Comparison of ENCODE assay signal across 17 cellular contexts in the genomic region with DNA sequence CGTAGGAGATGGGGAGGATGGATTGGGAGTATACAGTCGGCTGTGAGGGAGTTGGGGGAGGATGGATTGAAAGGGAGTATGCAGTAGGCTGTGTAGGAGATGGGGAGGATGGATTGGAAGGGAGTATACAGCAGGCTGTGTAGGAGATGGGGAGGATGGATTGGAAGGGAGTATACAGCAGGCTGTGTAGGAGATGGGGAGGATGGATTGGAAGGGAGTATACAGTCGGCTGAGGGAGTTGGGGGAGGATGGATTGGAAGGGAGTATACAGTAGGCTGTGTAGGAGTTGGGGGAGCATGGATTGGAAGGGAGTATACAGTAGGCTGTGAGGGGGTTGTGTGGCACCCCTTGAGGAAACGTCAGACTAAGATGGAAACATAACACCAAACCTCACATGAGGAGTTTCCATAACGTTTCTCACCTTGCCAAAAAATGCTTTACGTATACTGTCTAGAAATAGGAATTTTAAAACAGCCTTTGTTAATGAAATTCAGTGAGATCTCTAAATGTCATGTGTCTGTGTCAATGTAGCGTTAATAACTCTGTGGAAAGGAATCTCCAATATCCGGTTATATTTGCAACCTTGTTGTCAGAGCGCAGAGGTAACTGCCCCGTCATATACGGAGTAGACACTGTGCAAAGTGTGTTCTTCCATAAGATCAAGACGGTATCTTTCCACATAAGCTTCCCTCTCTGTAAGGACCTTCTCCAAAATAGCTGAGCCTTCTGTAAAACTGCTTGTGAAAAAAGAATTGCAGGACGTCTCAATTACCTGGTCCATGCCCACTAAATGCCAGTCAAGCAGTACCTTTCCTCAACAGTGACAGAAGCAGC. TPM values are rescaled to one million over a fixed set of nuclear protein-coding genes. Genes with fewer than 3 reads are reported as not detected.
DNase-seq lines count a peak whose midpoint lies in the region; ATAC-seq, FAIRE-seq and TF ChIP-seq lines count a peak whose summit lies in the region.
"Had no signal": no experiment of that assay in that cellular context is flagged by ENCODE, and none has a peak within 500 bp of the region (broad histone marks: within the 10 kb centered on the region; RNA-seq: fewer than 3 reads in every experiment).

No MANE protein-coding gene starts in this region.

- H3K4me3 ChIP-seq in Panc1 (ENCODE audit: low read depth in 2 of 2, low read length in 2 of 2) = no peak overlapping the region
- H3K4me3 ChIP-seq in body of pancreas = no peak overlapping the region
- H3K4me3 ChIP-seq in keratinocyte (ENCODE audit: control insufficient read depth in 2 of 3, extremely low read depth in 1 of 3, insufficient read depth in 2 of 3, low read depth in 1 of 3, low read length in 3 of 3) = peak overlapping the region in 1 of 3 experiments; percentile 44

- H3K4me1 ChIP-seq in Panc1 (ENCODE audit: control insufficient read depth, insufficient read depth, low read length) (peaks cover 14% of the 10 kb centered on the region; the same call in 1 of the 2 replicates), body of pancreas (peaks cover 12% of the 10 kb centered on the region), keratinocyte (ENCODE audit: control insufficient read depth, extremely low read depth, insufficient read depth, low read length) (peaks cover 20% of the 10 kb centered on the region)

- no peak for TF ChIP-seq CTCF in Panc1 (IDR thresholded peaks at IDR 0.05)
- TF ChIP-seq CTCF in body of pancreas (IDR thresholded peaks at IDR 0.05) = no peak
- TF ChIP-seq CTCF in keratinocyte (optimal IDR thresholded peaks at IDR 0.05 in 1 of 3, IDR thresholded peaks at IDR 0.05 in 1 of 3, conservative IDR thresholded peaks at IDR 0.05 in 1 of 3; ENCODE audit: extremely low read depth in 1 of 3, insufficient read depth in 2 of 3, low read length in 3 of 3) = no peak

- no peaks in the 10 kb centered on the region for H3K4me1 Mint-ChIP-seq in activated CD4-positive, alpha-beta memory T cell treated with anti-CD3 and anti-CD28 coated beads, Interleukin-2, amount 10 ng/mL, durations not matched to agents 7 days and 5 days
- H3K4me1 Mint-ChIP-seq: CD14-positive monocyte had no signal

- peak overlapping the region; percentile 67 for H3K4me2 ChIP-seq in keratinocyte (ENCODE audit: control insufficient read depth, extremely low read depth, insufficient read depth, low read depth, low read length)

- H3K27ac ChIP-seq in Panc1 (ENCODE audit: low read length) = no peak overlapping the region
- peak overlapping the region in 3 of 4 donors; percentile 28 to 55 (median 51) for H3K27ac ChIP-seq in body of pancreas
- H3K27ac ChIP-seq in keratinocyte (ENCODE audit: control insufficient read depth, insufficient read depth, low read length) = peak overlapping the region; percentile 93

- DNase-seq in Panc1 (ENCODE audit: low read depth, low spot score) = no peak
- no peak for DNase-seq in body of pancreas
- no peak for DNase-seq in keratinocyte (ENCODE audit: low read depth, low spot score)
- no peak for DNase-seq in activated CD4-positive, alpha-beta memory T cell treated with anti-CD3 and anti-CD28 coated beads, Interleukin-2, amount 10 ng/mL, durations not matched to agents 7 days and 5 days
- DNase-seq in GF-D8 (lab: John Stamatoyannopoulos, UW) = no peak
- DNase-seq: ACHN, AML-193, Kasumi-1, NCI-H1105 treated with DMSO at 0.1 percent for 48 hours, NCI-H1694 treated with DMSO at 0.1 percent for 48 hours, NCI-H2107, NCI-H2227 treated with DMSO at 0.1 percent for 48 hours, NCI-H524 had no signal

- H4K20me1 ChIP-seq in keratinocyte (ENCODE audit: control insufficient read depth, extremely low read depth, insufficient read depth, low read length) = no peaks in the 10 kb centered on the region

- BruUV-seq in Panc1 (replicated peaks; lab: Mats Ljungman, UMichigan) = no TSS peak

- H3K4me3 Mint-ChIP-seq in activated CD4-positive, alpha-beta memory T cell treated with anti-CD3 and anti-CD28 coated beads, Interleukin-2, amount 10 ng/mL, durations not matched to agents 7 days and 5 days = no peak overlapping the region
- H3K4me3 Mint-ChIP-seq: CD14-positive monocyte had no signal

- H2AFZ ChIP-seq in keratinocyte (ENCODE audit: control insufficient read depth, low read length) = peak overlapping the region; percentile 0

- H3K9me3 Mint-ChIP-seq in activated CD4-positive, alpha-beta memory T cell treated with anti-CD3 and anti-CD28 coated beads, Interleukin-2, amount 10 ng/mL, durations not matched to agents 7 days and 5 days = no peaks in the 10 kb centered on the region

- peaks cover 6% of the 10 kb centered on the region for H3K27me3 Mint-ChIP-seq in activated CD4-positive, alpha-beta memory T cell treated with anti-CD3 and anti-CD28 coated beads, Interleukin-2, amount 10 ng/mL, durations not matched to agents 7 days and 5 days

- POLR2A ChIA-PET in Panc1 (lab: Charles Lee) = no interaction called here
- POLR2A ChIA-PET in activated CD4-positive, alpha-beta memory T cell treated with anti-CD3 and anti-CD28 coated beads, Interleukin-2, amount 10 ng/mL, durations not matched to agents 7 days and 5 days (lab: Charles Lee) = interaction anchor here (0.9 kb wide), 1 partner anchor 12 kb away, joined by 3 read pairs; no protein-coding TSS in a partner anchor

- peaks cover 1% of the 10 kb centered on the region for H3K79me2 ChIP-seq in keratinocyte (ENCODE audit: control insufficient read depth, insufficient read depth, low read length)

- CTCF ChIA-PET in Panc1 (lab: Charles Lee) = no interaction called here
- CTCF ChIA-PET in activated CD4-positive, alpha-beta memory T cell treated with anti-CD3 and anti-CD28 coated beads, Interleukin-2, amount 10 ng/mL, durations not matched to agents 7 days and 5 days (lab: Charles Lee) = no interaction called here

- no peaks in the 10 kb centered on the region for H3K9me3 ChIP-seq in Panc1 (ENCODE audit: control insufficient read depth, insufficient read depth, low read depth, low read length)
- H3K9me3 ChIP-seq in body of pancreas = no peaks in the 10 kb centered on the region
- no peaks in the 10 kb centered on the region for H3K9me3 ChIP-seq in keratinocyte (ENCODE audit: control insufficient read depth, low read depth, low read length)

- H3K27me3 ChIP-seq in Panc1 (ENCODE audit: control insufficient read depth, insufficient read depth, low read length) (no peaks in the 10 kb centered on the region), body of pancreas (no peaks in the 10 kb centered on the region), keratinocyte (ENCODE audit: control insufficient read depth, extremely low read depth, insufficient read depth, low read length) (no peaks in the 10 kb centered on the region)

- dilution Hi-C loops in keratinocyte (cut with MboI; ENCODE audit: extremely low pct_ligation_motif_present, low sequenced_read_pairs) = no loop called here

- 67 to 68% methylated on average over 13 of the region's 13 CpGs for WGBS in body of pancreas, 2 donors

- H3K9me1 ChIP-seq in keratinocyte (ENCODE audit: control insufficient read depth, extremely low read depth, insufficient read depth, low read length) = no peaks in the 10 kb centered on the region

- intact Hi-C loops in Panc1 (cut with micrococcal nuclease; ENCODE audit: unreplicated experiment) (no loop called here), body of pancreas (cut with DNase I) (no loop called here)

- no peaks in the 10 kb centered on the region for H3K36me3 Mint-ChIP-seq in activated CD4-positive, alpha-beta memory T cell treated with anti-CD3 and anti-CD28 coated beads, Interleukin-2, amount 10 ng/mL, durations not matched to agents 7 days and 5 days (ENCODE audit: low read depth)
- H3K36me3 Mint-ChIP-seq: CD14-positive monocyte had no signal

- FAIRE-seq in G401.6 (lab: Jason Lieb, UNC) (peak; percentile 67), keratinocyte (lab: Jason Lieb, UNC) (no peak)
- FAIRE-seq: H1 had no signal

- no peak overlapping the region for H3K27ac Mint-ChIP-seq in activated CD4-positive, alpha-beta memory T cell treated with anti-CD3 and anti-CD28 coated beads, Interleukin-2, amount 10 ng/mL, durations not matched to agents 7 days and 5 days
- H3K27ac Mint-ChIP-seq: CD14-positive monocyte had no signal

- ATAC-seq in Panc1 (peak; percentile 69; the same call in 1 of the 2 replicates), body of pancreas (no peak), HG03196 (IDR thresholded peaks at IDR 0.05; ENCODE audit: unreplicated experiment) (no peak)

- H3K36me3 ChIP-seq in Panc1 (ENCODE audit: control insufficient read depth, insufficient read depth, low read length) (no peaks in the 10 kb centered on the region), body of pancreas (replicated peaks in 1 of 2; ENCODE audit: insufficient read depth in 1 of 2, low read depth in 2 of 2) (no peaks in the 10 kb centered on the region), keratinocyte (ENCODE audit: control insufficient read depth in 2 of 2, extremely low read depth in 1 of 2, insufficient read depth in 2 of 2, low read length in 2 of 2) (peaks cover 0 to 3% of the 10 kb centered on the region in 2 experiments)

- in situ Hi-C loops in Panc1 (cut with HindIII; ENCODE audit: low pct_unique_long_range_greater_than_20kb, low sequenced_read_pairs) = no loop called here

- H3K9ac ChIP-seq in keratinocyte (ENCODE audit: control insufficient read depth, extremely low read depth, insufficient read depth, low read length) = peak overlapping the region; percentile 50

- TF ChIP-seq POLR2A in body of pancreas (IDR thresholded peaks at IDR 0.05) = no peak

RNA-seq across cellular contexts. Expression of a gene that starts 6.3 kb away (rescaled TPM):
- total RNA-seq in Panc1 (2021; ENCODE audit: unreplicated experiment) = 61.5 TPM
- polyA plus RNA-seq in Panc1 (2012; ENCODE audit: insufficient read length) = 42.5 TPM
- 10 to 100 TPM; 14.0 to 19.1 TPM for total RNA-seq in body of pancreas
- polyA plus RNA-seq in keratinocyte = 32.0 to 38.2 TPM (median 33.2 TPM) in 3 replicates
- 117 TPM for polyA plus RNA-seq in keratinocyte (2011; ENCODE audit: low read depth)
- polyA plus RNA-seq in keratinocyte (2011; cell fraction: cytosol; rRNA removed) = 29.3 and 30.1 TPM in 2 replicates
- polyA plus RNA-seq in keratinocyte (2011; cell fraction: nucleus; rRNA removed) = 61.1 and 74.0 TPM in 2 replicates
- 22.9 and 38.4 TPM in 2 replicates for polyA plus RNA-seq in keratinocyte (2012; ENCODE audit: low replicate concordance)
- polyA minus RNA-seq in keratinocyte = 150 to 280 TPM (median 212 TPM) in 3 replicates
- 58.3 TPM for polyA minus RNA-seq in keratinocyte (2011; cell fraction: cytosol; rRNA and poly(A)+ RNA removed)
- polyA minus RNA-seq in keratinocyte (2011; cell fraction: nucleus; rRNA and poly(A)+ RNA removed) = 73.5 and 142 TPM in 2 replicates
- 10 to 100 TPM; 61.1 to 63.9 TPM for total RNA-seq in activated CD4-positive, alpha-beta memory T cell treated with anti-CD3 and anti-CD28 coated beads, Interleukin-2, amount 10 ng/mL, durations not matched to agents 7 days and 5 days

RNA-seq across cellular contexts. Expression of a gene that starts 11.5 kb away (rescaled TPM):
- total RNA-seq in Panc1 (2021; ENCODE audit: unreplicated experiment) (30.4 TPM), body of pancreas (1 to 10 TPM; 3.6 to 7.9 TPM)
- 39.1 TPM for polyA plus RNA-seq in Panc1 (2012; ENCODE audit: insufficient read length)
- polyA plus RNA-seq in keratinocyte = 34.1 to 44.3 TPM (median 41.1 TPM) in 3 replicates
- polyA plus RNA-seq in keratinocyte (2011; ENCODE audit: low read depth) = 10.9 TPM
- 34.1 and 36.9 TPM in 2 replicates for polyA plus RNA-seq in keratinocyte (2011; cell fraction: cytosol; rRNA removed)
- 39.3 and 44.7 TPM in 2 replicates for polyA plus RNA-seq in keratinocyte (2011; cell fraction: nucleus; rRNA removed)
- polyA plus RNA-seq in keratinocyte (2012; ENCODE audit: low replicate concordance) = 25.2 and 45.1 TPM in 2 replicates
- polyA minus RNA-seq in keratinocyte = 47.0 to 93.3 TPM (median 50.5 TPM) in 3 replicates
- polyA minus RNA-seq in keratinocyte (2011; cell fraction: cytosol; rRNA and poly(A)+ RNA removed) = 43.4 TPM
- polyA minus RNA-seq in keratinocyte (2011; cell fraction: nucleus; rRNA and poly(A)+ RNA removed) = 20.7 and 34.0 TPM in 2 replicates
- total RNA-seq in activated CD4-positive, alpha-beta memory T cell treated with anti-CD3 and anti-CD28 coated beads, Interleukin-2, amount 10 ng/mL, durations not matched to agents 7 days and 5 days = 10 to 100 TPM in 1 of 2 experiments, 1 to 10 TPM in 1; 8.2 to 10.6 TPM

RNA-seq across cellular contexts. Expression of a gene that starts 31.1 kb away (rescaled TPM):
- total RNA-seq in Panc1 (2021; ENCODE audit: unreplicated experiment) = 34.9 TPM
- polyA plus RNA-seq in Panc1 (2012; ENCODE audit: insufficient read length) = 19.7 TPM
- 1 to 10 TPM; 5.6 to 7.3 TPM for total RNA-seq in body of pancreas
- 29.5 to 34.2 TPM (median 30.2 TPM) in 3 replicates for polyA plus RNA-seq in keratinocyte
- 8.8 TPM for polyA plus RNA-seq in keratinocyte (2011; ENCODE audit: low read depth)
- 18.4 and 23.9 TPM in 2 replicates for polyA plus RNA-seq in keratinocyte (2011; cell fraction: cytosol; rRNA removed)
- polyA plus RNA-seq in keratinocyte (2011; cell fraction: nucleus; rRNA removed) = 29.3 and 45.9 TPM in 2 replicates
- 16.2 and 29.7 TPM in 2 replicates for polyA plus RNA-seq in keratinocyte (2012; ENCODE audit: low replicate concordance)
- polyA minus RNA-seq in keratinocyte = 35.9 to 107 TPM (median 40.7 TPM) in 3 replicates
- 26.7 TPM for polyA minus RNA-seq in keratinocyte (2011; cell fraction: cytosol; rRNA and poly(A)+ RNA removed)
- polyA minus RNA-seq in keratinocyte (2011; cell fraction: nucleus; rRNA and poly(A)+ RNA removed) = 26.0 and 32.7 TPM in 2 replicates
- total RNA-seq in activated CD4-positive, alpha-beta memory T cell treated with anti-CD3 and anti-CD28 coated beads, Interleukin-2, amount 10 ng/mL, durations not matched to agents 7 days and 5 days = 10 to 100 TPM; 23.1 to 25.6 TPM
